Comparison of ENCODE assay signal across 23 cellular contexts in genomic region chr4:105345838-105346237, GRCh38.
A peak's percentile ranks its signal among the peaks of the same experiment; 100 is the strongest.
DNase-seq lines count a peak whose midpoint lies in the region; ATAC-seq and TF ChIP-seq lines count a peak whose summit lies in the region.
"Had no signal": no experiment of that assay in that cellular context is flagged by ENCODE, and none has a peak within 500 bp of the region (broad histone marks: within the 10 kb centered on the region; RNA-seq: fewer than 3 reads in every experiment).

No MANE protein-coding gene starts in this region.

- no peak overlapping the region for H3K4me3 ChIP-seq in epithelial cell of esophagus (ENCODE audit: low read length)
- H3K4me3 ChIP-seq: A549; BLaER1 treated with 17β-estradiol and CSF1 and Interleukin-3, amounts not matched to agents 10 nM and 100 nM; HAP-1 had no signal

- POLR2A ChIA-PET in activated CD8-positive, alpha-beta T cell treated with anti-CD3 and anti-CD28 coated beads for 36 hours (lab: Charles Lee), result no interaction called here
- POLR2A ChIA-PET in activated CD8-positive, alpha-beta T cell treated with anti-CD3 and anti-CD28 coated beads, Interleukin-2, amount 10 ng/mL, durations not matched to agents 7 days and 5 days (lab: Charles Lee), result no interaction called here

- no peaks in the 10 kb centered on the region for H3K4me1 Mint-ChIP-seq in activated CD8-positive, alpha-beta T cell treated with anti-CD3 and anti-CD28 coated beads for 36 hours (ENCODE audit: low read depth)
- no peaks in the 10 kb centered on the region for H3K4me1 Mint-ChIP-seq in activated CD8-positive, alpha-beta T cell treated with anti-CD3 and anti-CD28 coated beads, Interleukin-2, amount 10 ng/mL, durations not matched to agents 7 days and 5 days (ENCODE audit: low read depth)
- H3K4me1 Mint-ChIP-seq in stimulated activated naive CD8-positive, alpha-beta T cell treated with anti-CD3 and anti-CD28 coated beads, Interleukin-15, amount 100 ng/mL, for 72 hours, result no peaks in the 10 kb centered on the region
- no peaks in the 10 kb centered on the region for H3K4me1 Mint-ChIP-seq in stimulated activated effector memory CD8-positive, alpha-beta T cell treated with anti-CD3 and anti-CD28 coated beads, Interleukin-12 subunit alpha, Interleukin-12 subunit beta, amount 100 ng/mL, for 72 hours
- H3K4me1 Mint-ChIP-seq in T-helper 2 cell treated with Interferon-gamma antibody and Interleukin-4, amounts not matched to agents 5 μg/mL and 100 μg/mL, for 36 hours (ENCODE audit: low read depth), result no peaks in the 10 kb centered on the region
- H3K4me1 Mint-ChIP-seq: CD8-positive, alpha-beta memory T cell had no signal

- no peak overlapping the region for H3K4me3 Mint-ChIP-seq in activated CD8-positive, alpha-beta T cell treated with anti-CD3 and anti-CD28 coated beads for 36 hours
- H3K4me3 Mint-ChIP-seq in activated CD8-positive, alpha-beta T cell treated with anti-CD3 and anti-CD28 coated beads, Interleukin-2, amount 10 ng/mL, durations not matched to agents 7 days and 5 days, result no peak overlapping the region
- H3K4me3 Mint-ChIP-seq in stimulated activated naive CD8-positive, alpha-beta T cell treated with anti-CD3 and anti-CD28 coated beads, Interleukin-15, amount 100 ng/mL, for 72 hours, result no peak overlapping the region
- H3K4me3 Mint-ChIP-seq in stimulated activated effector memory CD8-positive, alpha-beta T cell treated with anti-CD3 and anti-CD28 coated beads, Interleukin-12 subunit alpha, Interleukin-12 subunit beta, amount 100 ng/mL, for 72 hours, result no peak overlapping the region
- no peak overlapping the region for H3K4me3 Mint-ChIP-seq in T-helper 2 cell treated with Interferon-gamma antibody and Interleukin-4, amounts not matched to agents 5 μg/mL and 100 μg/mL, for 36 hours
- H3K4me3 Mint-ChIP-seq: CD14-positive monocyte; CD4-positive, alpha-beta T cell; CD8-positive, alpha-beta memory T cell; HFFc6 had no signal

- DNase-seq in activated CD8-positive, alpha-beta T cell treated with anti-CD3 and anti-CD28 coated beads for 36 hours, result no peak
- no peak for DNase-seq in activated CD8-positive, alpha-beta T cell treated with anti-CD3 and anti-CD28 coated beads, Interleukin-2, amount 10 ng/mL, durations not matched to agents 7 days and 5 days
- DNase-seq in stimulated activated naive CD8-positive, alpha-beta T cell treated with anti-CD3 and anti-CD28 coated beads, Interleukin-15, amount 100 ng/mL, for 72 hours, result no peak
- DNase-seq in stimulated activated naive CD8-positive, alpha-beta T cell treated with anti-CD3 and anti-CD28 coated beads, Interleukin-15, Interleukin-2, amounts not matched to agents 100 U/mL and 50 U/mL, for 24 hours, result no peak
- peak; percentile 44 for DNase-seq in epithelial cell of esophagus (ENCODE audit: low read depth)
- no peak for DNase-seq in stimulated activated effector memory CD8-positive, alpha-beta T cell treated with anti-CD3 and anti-CD28 coated beads, Interleukin-12 subunit alpha, Interleukin-12 subunit beta, amount 100 ng/mL, for 72 hours (ENCODE audit: low spot score in 2 of 2)
- DNase-seq in T-helper 2 cell treated with Interferon-gamma antibody and Interleukin-4, amounts not matched to agents 5 μg/mL and 100 μg/mL, for 36 hours (ENCODE audit: low spot score), result no peak
- DNase-seq in DMS79 (lab: John Stamatoyannopoulos, UW), result no peak
- DNase-seq: 8988T; ACHN; AML-193; BE2C; CD4-positive, alpha-beta T cell; CD8-positive, alpha-beta memory T cell; DMS 273 treated with DMSO at 0.1 percent for 48 hours; DMS79 treated with DMSO at 0.1 percent for 48 hours; GF-D8; GOT3; HFFc6 had no signal

- intact Hi-C loops in activated CD8-positive, alpha-beta T cell treated with anti-CD3 and anti-CD28 coated beads for 36 hours (cut with micrococcal nuclease), result no loop called here

- no peaks in the 10 kb centered on the region for H3K36me3 Mint-ChIP-seq in activated CD8-positive, alpha-beta T cell treated with anti-CD3 and anti-CD28 coated beads for 36 hours (ENCODE audit: low read depth)
- no peaks in the 10 kb centered on the region for H3K36me3 Mint-ChIP-seq in activated CD8-positive, alpha-beta T cell treated with anti-CD3 and anti-CD28 coated beads, Interleukin-2, amount 10 ng/mL, durations not matched to agents 7 days and 5 days (ENCODE audit: low read depth)
- no peaks in the 10 kb centered on the region for H3K36me3 Mint-ChIP-seq in stimulated activated effector memory CD8-positive, alpha-beta T cell treated with anti-CD3 and anti-CD28 coated beads, Interleukin-12 subunit alpha, Interleukin-12 subunit beta, amount 100 ng/mL, for 72 hours
- no peaks in the 10 kb centered on the region for H3K36me3 Mint-ChIP-seq in T-helper 2 cell treated with Interferon-gamma antibody and Interleukin-4, amounts not matched to agents 5 μg/mL and 100 μg/mL, for 36 hours (ENCODE audit: low read depth)
- H3K36me3 Mint-ChIP-seq: CD14-positive monocyte had no signal

- no peak for TF ChIP-seq CTCF in activated CD8-positive, alpha-beta T cell treated with anti-CD3 and anti-CD28 coated beads for 36 hours (IDR thresholded peaks at IDR 0.05)
- TF ChIP-seq CTCF in epithelial cell of esophagus (IDR thresholded peaks at IDR 0.05; ENCODE audit: insufficient read depth, low read depth, low read length, missing control alignments), result no peak

- no peaks in the 10 kb centered on the region for H3K9me3 Mint-ChIP-seq in activated CD8-positive, alpha-beta T cell treated with anti-CD3 and anti-CD28 coated beads for 36 hours
- H3K9me3 Mint-ChIP-seq in activated CD8-positive, alpha-beta T cell treated with anti-CD3 and anti-CD28 coated beads, Interleukin-2, amount 10 ng/mL, durations not matched to agents 7 days and 5 days (ENCODE audit: insufficient read depth), result no peaks in the 10 kb centered on the region
- H3K9me3 Mint-ChIP-seq in stimulated activated naive CD8-positive, alpha-beta T cell treated with anti-CD3 and anti-CD28 coated beads, Interleukin-15, amount 100 ng/mL, for 72 hours, result no peaks in the 10 kb centered on the region
- H3K9me3 Mint-ChIP-seq in stimulated activated effector memory CD8-positive, alpha-beta T cell treated with anti-CD3 and anti-CD28 coated beads, Interleukin-12 subunit alpha, Interleukin-12 subunit beta, amount 100 ng/mL, for 72 hours, result no peaks in the 10 kb centered on the region
- no peaks in the 10 kb centered on the region for H3K9me3 Mint-ChIP-seq in T-helper 2 cell treated with Interferon-gamma antibody and Interleukin-4, amounts not matched to agents 5 μg/mL and 100 μg/mL, for 36 hours
- H3K9me3 Mint-ChIP-seq: CD4-positive, alpha-beta T cell; CD8-positive, alpha-beta memory T cell; HFFc6 had no signal

- CTCF ChIA-PET in activated CD8-positive, alpha-beta T cell treated with anti-CD3 and anti-CD28 coated beads for 36 hours (lab: Charles Lee), result interaction anchor here (1.3 kb wide), 1 partner anchor 11 kb away, joined by 3 read pairs; no protein-coding TSS in a partner anchor
- CTCF ChIA-PET in activated CD8-positive, alpha-beta T cell treated with anti-CD3 and anti-CD28 coated beads, Interleukin-2, amount 10 ng/mL, durations not matched to agents 7 days and 5 days (lab: Charles Lee), result no interaction called here

- no peaks in the 10 kb centered on the region for H3K27me3 Mint-ChIP-seq in activated CD8-positive, alpha-beta T cell treated with anti-CD3 and anti-CD28 coated beads for 36 hours
- no peaks in the 10 kb centered on the region for H3K27me3 Mint-ChIP-seq in activated CD8-positive, alpha-beta T cell treated with anti-CD3 and anti-CD28 coated beads, Interleukin-2, amount 10 ng/mL, durations not matched to agents 7 days and 5 days (ENCODE audit: low read depth)
- no peaks in the 10 kb centered on the region for H3K27me3 Mint-ChIP-seq in stimulated activated naive CD8-positive, alpha-beta T cell treated with anti-CD3 and anti-CD28 coated beads, Interleukin-15, amount 100 ng/mL, for 72 hours
- no peaks in the 10 kb centered on the region for H3K27me3 Mint-ChIP-seq in T-helper 2 cell treated with Interferon-gamma antibody and Interleukin-4, amounts not matched to agents 5 μg/mL and 100 μg/mL, for 36 hours (ENCODE audit: low read depth)
- H3K27me3 Mint-ChIP-seq: CD4-positive, alpha-beta T cell; CD8-positive, alpha-beta memory T cell had no signal

- ATAC-seq in activated CD8-positive, alpha-beta T cell treated with anti-CD3 and anti-CD28 coated beads for 36 hours, result peak; percentile 42
- no peak for ATAC-seq in activated CD8-positive, alpha-beta T cell treated with anti-CD3 and anti-CD28 coated beads, Interleukin-2, amount 10 ng/mL, durations not matched to agents 7 days and 5 days
- peak; percentile 45 for ATAC-seq in stimulated activated naive CD8-positive, alpha-beta T cell treated with anti-CD3 and anti-CD28 coated beads, Interleukin-15, amount 100 ng/mL, for 72 hours
- no peak for ATAC-seq in stimulated activated naive CD8-positive, alpha-beta T cell treated with anti-CD3 and anti-CD28 coated beads, Interleukin-15, Interleukin-2, amounts not matched to agents 100 U/mL and 50 U/mL, for 24 hours
- peak; percentile 75 for ATAC-seq in stimulated activated effector memory CD8-positive, alpha-beta T cell treated with anti-CD3 and anti-CD28 coated beads, Interleukin-12 subunit alpha, Interleukin-12 subunit beta, amount 100 ng/mL, for 72 hours
- ATAC-seq: A549 had no signal

- H3K27ac Mint-ChIP-seq in activated CD8-positive, alpha-beta T cell treated with anti-CD3 and anti-CD28 coated beads for 36 hours, result no peak overlapping the region
- H3K27ac Mint-ChIP-seq in activated CD8-positive, alpha-beta T cell treated with anti-CD3 and anti-CD28 coated beads, Interleukin-2, amount 10 ng/mL, durations not matched to agents 7 days and 5 days, result no peak overlapping the region
- H3K27ac Mint-ChIP-seq in stimulated activated naive CD8-positive, alpha-beta T cell treated with anti-CD3 and anti-CD28 coated beads, Interleukin-15, amount 100 ng/mL, for 72 hours, result no peak overlapping the region
- no peak overlapping the region for H3K27ac Mint-ChIP-seq in stimulated activated effector memory CD8-positive, alpha-beta T cell treated with anti-CD3 and anti-CD28 coated beads, Interleukin-12 subunit alpha, Interleukin-12 subunit beta, amount 100 ng/mL, for 72 hours
- H3K27ac Mint-ChIP-seq in T-helper 2 cell treated with Interferon-gamma antibody and Interleukin-4, amounts not matched to agents 5 μg/mL and 100 μg/mL, for 36 hours, result no peak overlapping the region
- H3K27ac Mint-ChIP-seq: CD14-positive monocyte; CD4-positive, alpha-beta T cell; CD8-positive, alpha-beta memory T cell; HFFc6 had no signal

Comparison
In these comparisons a context has a peak if more than half of its experiments do, and no peak if none do; other contexts are left out.
1. ATAC-seq: peak in activated CD8-positive, alpha-beta T cell treated with anti-CD3 and anti-CD28 coated beads for 36 hours (single experiment), stimulated activated naive CD8-positive, alpha-beta T cell treated with anti-CD3 and anti-CD28 coated beads, Interleukin-15, amount 100 ng/mL, for 72 hours (single experiment) and stimulated activated effector memory CD8-positive, alpha-beta T cell treated with anti-CD3 and anti-CD28 coated beads, Interleukin-12 subunit alpha, Interleukin-12 subunit beta, amount 100 ng/mL, for 72 hours (single experiment); none in activated CD8-positive, alpha-beta T cell treated with anti-CD3 and anti-CD28 coated beads, Interleukin-2, amount 10 ng/mL, durations not matched to agents 7 days and 5 days (single experiment) and stimulated activated naive CD8-positive, alpha-beta T cell treated with anti-CD3 and anti-CD28 coated beads, Interleukin-15, Interleukin-2, amounts not matched to agents 100 U/mL and 50 U/mL, for 24 hours (single experiment).